Comparison of ENCODE assay signal across 9 cellular contexts in the genomic region with DNA sequence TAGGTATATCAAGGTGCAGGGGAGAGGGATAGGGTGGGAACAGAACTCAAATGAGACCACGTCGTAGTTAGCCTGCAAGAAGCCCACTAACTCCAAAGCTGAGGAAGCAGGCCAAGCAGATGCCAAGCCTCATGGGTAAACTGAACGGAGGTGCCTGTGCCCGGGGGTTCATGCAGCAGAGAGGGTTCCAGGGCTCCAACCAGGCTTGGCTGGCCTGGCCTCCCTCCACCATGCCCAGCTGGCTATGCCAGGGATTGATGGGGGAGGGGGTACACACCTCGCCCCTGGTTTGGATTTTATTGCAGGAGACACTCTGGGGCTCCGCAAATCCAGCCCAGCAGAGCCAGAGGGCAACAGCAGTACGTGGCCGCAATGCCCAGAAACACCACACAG. TPM values are rescaled to one million over a fixed set of nuclear protein-coding genes. Genes with fewer than 3 reads are reported as not detected.
DNase-seq lines count a peak whose midpoint lies in the region; ATAC-seq and TF ChIP-seq lines count a peak whose summit lies in the region.
"Had no signal": no experiment of that assay in that cellular context is flagged by ENCODE, and none has a peak within 500 bp of the region (broad histone marks: within the 10 kb centered on the region; RNA-seq: fewer than 3 reads in every experiment).

No MANE protein-coding gene starts in this region.

- intact Hi-C loops in right cardiac atrium (cut with DNase I) = no loop called here
- intact Hi-C loops in Right ventricle myocardium superior (cut with DNase I) = no loop called here
- intact Hi-C loops in lower lobe of right lung (cut with DNase I) = no loop called here
- intact Hi-C loops in uterus (cut with DNase I; ENCODE audit: low total_unique reads) = no loop called here

- WGBS in right cardiac atrium = 55% methylated on average over 8 of the region's 8 CpGs

- H3K36me3 ChIP-seq in lower lobe of right lung = peaks cover 8% of the 10 kb centered on the region
- H3K36me3 ChIP-seq in uterus = no peaks in the 10 kb centered on the region
- H3K36me3 ChIP-seq: cardiac muscle cell had no signal

- no peaks in the 10 kb centered on the region for H3K9me3 ChIP-seq in right cardiac atrium (ENCODE audit: control insufficient read depth, low read length)
- no peaks in the 10 kb centered on the region for H3K9me3 ChIP-seq in lower lobe of right lung
- H3K9me3 ChIP-seq in uterus = no peaks in the 10 kb centered on the region

- H3K4me3 ChIP-seq in right cardiac atrium (ENCODE audit: low read length) (no peak overlapping the region), lower lobe of right lung (no peak overlapping the region), uterus (no peak overlapping the region)
- H3K4me3 ChIP-seq: cardiac muscle cell, smooth muscle cell had no signal

- ATAC-seq in right cardiac atrium (no peak), Right ventricle myocardium superior (ENCODE audit: poor library complexity) (no peak), lower lobe of right lung (no peak), HG03442 (IDR thresholded peaks at IDR 0.05; ENCODE audit: unreplicated experiment) (no peak), HG02852 (IDR thresholded peaks at IDR 0.05; ENCODE audit: unreplicated experiment) (no peak)
- ATAC-seq: activated CD4-positive, CD25-positive, alpha-beta regulatory T cell treated with anti-CD3 and anti-CD28 coated beads, Interleukin-2, amount 50 U/mL, for 24 hours had no signal

- peaks cover 75% of the 10 kb centered on the region for H3K4me1 ChIP-seq in right cardiac atrium (ENCODE audit: control insufficient read depth, insufficient read depth, low read length)
- H3K4me1 ChIP-seq in lower lobe of right lung = peaks cover 100% of the 10 kb centered on the region
- H3K4me1 ChIP-seq in uterus = peaks cover 19 to 29% of the 10 kb centered on the region in 2 donors

- DNase-seq in right cardiac atrium = peak in 1 of 3 donors; percentile 42
- no peak for DNase-seq in Right ventricle myocardium superior
- DNase-seq in lower lobe of right lung = no peak
- DNase-seq in uterus = no peak

- TF ChIP-seq POLR2A in uterus (IDR thresholded peaks at IDR 0.05) = no peak

- H3K27me3 ChIP-seq in right cardiac atrium (ENCODE audit: control insufficient read depth, insufficient read depth) (no peaks in the 10 kb centered on the region), lower lobe of right lung (ENCODE audit: low read depth) (no peaks in the 10 kb centered on the region), uterus (no peaks in the 10 kb centered on the region)
- H3K27me3 ChIP-seq: cardiac muscle cell had no signal

- H3K27ac ChIP-seq in right cardiac atrium (ENCODE audit: low read length) = peak overlapping the region; percentile 88
- peak overlapping the region; percentile 88 for H3K27ac ChIP-seq in lower lobe of right lung
- peak overlapping the region; percentile 68 to 93 for H3K27ac ChIP-seq in uterus
- H3K27ac ChIP-seq: cardiac muscle cell had no signal

- TF ChIP-seq CTCF in lower lobe of right lung (IDR thresholded peaks at IDR 0.05) (no peak), uterus (IDR thresholded peaks at IDR 0.05) (no peak)

RNA-seq across cellular contexts. Expression of a gene that starts 27.3 kb away (rescaled TPM):
- total RNA-seq in right cardiac atrium (10 to 100 TPM; 67.8 to 89.8 (median 80.2) TPM), Right ventricle myocardium superior (47.1 TPM), lower lobe of right lung (105 TPM), uterus (100 to 1,000 TPM in 1 of 4 donors, 10 to 100 TPM in 3; 29.6 to 211 (median 41.2) TPM)
- polyA plus RNA-seq in right cardiac atrium = 77.3 TPM

RNA-seq across cellular contexts. Expression of a gene that starts 37.3 kb away (rescaled TPM):
- total RNA-seq in right cardiac atrium (1,000 to 10,000 TPM in 1 of 4 donors, 100 to 1,000 TPM in 3; 800 to 1,173 (median 979) TPM), Right ventricle myocardium superior (693 TPM), lower lobe of right lung (1,285 TPM), uterus (1,000 to 10,000 TPM; 1,775 to 3,691 (median 3,260) TPM)
- 1,119 TPM for polyA plus RNA-seq in right cardiac atrium

RNA-seq across cellular contexts. Expression of a gene that starts 43.7 kb away (rescaled TPM):
- total RNA-seq in right cardiac atrium = 10 to 100 TPM; 32.9 to 41.4 (median 35.5) TPM
- 10.6 TPM for polyA plus RNA-seq in right cardiac atrium
- total RNA-seq in Right ventricle myocardium superior = 30.5 TPM
- total RNA-seq in lower lobe of right lung = 73.6 TPM
- 100 to 1,000 TPM in 1 of 4 donors, 10 to 100 TPM in 3; 50.5 to 106 (median 64.3) TPM for total RNA-seq in uterus

RNA-seq across cellular contexts. Expression of a gene that starts 53.5 kb away (rescaled TPM):
- over 10,000 TPM; 12,754 to 31,201 (median 26,788) TPM for total RNA-seq in right cardiac atrium
- not detected for polyA plus RNA-seq in right cardiac atrium
- total RNA-seq in Right ventricle myocardium superior = 41,112 TPM
- 15,469 TPM for total RNA-seq in lower lobe of right lung
- total RNA-seq in uterus = over 10,000 TPM in 1 of 4 donors, under 1 TPM in 3; under 0.01 to 24,687 (median under 0.01) TPM
- total RNA-seq: cardiac muscle cell had no signal
- polyA plus RNA-seq: cardiac muscle cell had no signal

RNA-seq across cellular contexts. Expression of a gene that starts 54.8 kb away (rescaled TPM):
- 1,000 to 10,000 TPM; 1,094 to 5,230 (median 2,674) TPM for total RNA-seq in right cardiac atrium
- polyA plus RNA-seq in right cardiac atrium = not detected
- total RNA-seq in Right ventricle myocardium superior = 3,793 TPM
- total RNA-seq in lower lobe of right lung = 2,881 TPM
- 1,000 to 10,000 TPM in 1 of 4 donors, under 1 TPM in 3; under 0.01 to 2,308 (median under 0.01) TPM for total RNA-seq in uterus
- total RNA-seq: cardiac muscle cell had no signal
- polyA plus RNA-seq: cardiac muscle cell, smooth muscle cell had no signal
